ENCODE assay signal across 8 cellular contexts in genomic region chr4:143336828-143337599, GRCh38. TPM values are rescaled to one million over a fixed set of nuclear protein-coding genes. Genes with fewer than 3 reads are reported as not detected.
DNase-seq lines count a peak whose midpoint lies in the region; ATAC-seq and TF ChIP-seq lines count a peak whose summit lies in the region.

GAB1 (plus strand) TSS chr4:143336876; CDS start chr4:143337189, 313 bp downstream.

- no peaks in the 10 kb centered on the region for H3K36me3 Mint-ChIP-seq in T-helper 2 cell treated with Interferon-gamma antibody and Interleukin-4, amounts not matched to agents 5 μg/mL and 100 μg/mL, for 36 hours (ENCODE audit: low read depth)

- H3K27me3 Mint-ChIP-seq in T-helper 2 cell treated with Interferon-gamma antibody and Interleukin-4, amounts not matched to agents 5 μg/mL and 100 μg/mL, for 36 hours (ENCODE audit: low read depth): peaks cover 63% of the 10 kb centered on the region

- H3K36me3 ChIP-seq in ectodermal cell (ENCODE audit: control insufficient read depth, insufficient read depth, low read length): no peaks in the 10 kb centered on the region

- DNase-seq in activated naive CD4-positive, alpha-beta T cell treated with Interleukin-2 at 50 U/mL for 16 hours: peak; percentile 15
- no peak for DNase-seq in activated naive CD4-positive, alpha-beta T cell (lab: John Stamatoyannopoulos, UW)
- DNase-seq in Jurkat, Clone E6-1 (ENCODE audit: low read depth, low spot score): no peak
- DNase-seq in T-helper 2 cell treated with Interferon-gamma antibody and Interleukin-4, amounts not matched to agents 5 μg/mL and 100 μg/mL, for 36 hours (ENCODE audit: low spot score): peak; percentile 16
- DNase-seq in lung microvascular endothelial cell (ENCODE audit: low read depth in 2 of 2): peak; percentile 88 to 93

- no peaks in the 10 kb centered on the region for H3K27me3 ChIP-seq in ectodermal cell (ENCODE audit: control insufficient read depth, insufficient read depth, low read length, poor library complexity, severe bottlenecking)

- H3K4me3 ChIP-seq in Jurkat, Clone E6-1 (ENCODE audit: low read length): peak within 1 kb of the TSS; percentile 41
- H3K4me3 ChIP-seq in ectodermal cell (ENCODE audit: insufficient read depth, low read depth, low read length): peak within 1 kb of the TSS; percentile 51

- no peaks in the 10 kb centered on the region for H3K9me3 ChIP-seq in ectodermal cell (ENCODE audit: control insufficient read depth, low read length)

- H3K27ac ChIP-seq in ectodermal cell (ENCODE audit: insufficient read depth, low read depth, low read length, poor library complexity, severe bottlenecking): peak within 1 kb of the TSS; percentile 96

- H3K4me1 ChIP-seq in ectodermal cell (ENCODE audit: control insufficient read depth, insufficient read depth, low read length): peaks cover 9% of the 10 kb centered on the region

- WGBS in ectodermal cell, 2 experiments: 0% methylated on average over 78 of the region's 78 CpGs

- H3K4me3 Mint-ChIP-seq in T-helper 2 cell treated with Interferon-gamma antibody and Interleukin-4, amounts not matched to agents 5 μg/mL and 100 μg/mL, for 36 hours: peak within 1 kb of the TSS; percentile 91

- no peaks in the 10 kb centered on the region for H3K9me3 Mint-ChIP-seq in T-helper 2 cell treated with Interferon-gamma antibody and Interleukin-4, amounts not matched to agents 5 μg/mL and 100 μg/mL, for 36 hours

- peaks cover 7% of the 10 kb centered on the region for H3K4me1 Mint-ChIP-seq in T-helper 2 cell treated with Interferon-gamma antibody and Interleukin-4, amounts not matched to agents 5 μg/mL and 100 μg/mL, for 36 hours (ENCODE audit: low read depth)

- no peak within 1 kb of the TSS for H3K27ac Mint-ChIP-seq in T-helper 2 cell treated with Interferon-gamma antibody and Interleukin-4, amounts not matched to agents 5 μg/mL and 100 μg/mL, for 36 hours

- peak; percentile 68 for ATAC-seq in GM21786 (IDR thresholded peaks at IDR 0.05; ENCODE audit: unreplicated experiment)

- no peak for TF ChIP-seq CTCF in subcutaneous adipose tissue (IDR thresholded peaks at IDR 0.05; ENCODE audit: low read depth)

RNA-seq across cellular contexts. Expression of gene GAB1, which starts in this region (rescaled TPM):
- polyA plus RNA-seq in Jurkat, Clone E6-1 (2012; ENCODE audit: insufficient read depth, insufficient read length): 3.1 TPM
- polyA plus RNA-seq in ectodermal cell (2013, experiment 1 of 4): 21.4 TPM
- polyA plus RNA-seq in ectodermal cell (2013, experiment 2 of 4): 21.7 TPM
- polyA plus RNA-seq in ectodermal cell (2013, experiment 3 of 4): 17.3 TPM
- 19.0 TPM for polyA plus RNA-seq in ectodermal cell (2013, experiment 4 of 4)
- total RNA-seq in lung microvascular endothelial cell (10.2 and 24.4 TPM in 2 replicates), subcutaneous adipose tissue (10 to 100 TPM; 21.8 to 41.3 (median 31.7) TPM)

Comparison
In these comparisons a context has a peak if more than half of its experiments do, and no peak if none do; other contexts are left out.
1. DNase-seq: peak in activated naive CD4-positive, alpha-beta T cell treated with Interleukin-2 at 50 U/mL for 16 hours (single experiment), T-helper 2 cell treated with Interferon-gamma antibody and Interleukin-4, amounts not matched to agents 5 μg/mL and 100 μg/mL, for 36 hours (single experiment) and lung microvascular endothelial cell (2 of 2); none in activated naive CD4-positive, alpha-beta T cell (0 of 4) and Jurkat, Clone E6-1 (single experiment).